8 cellular contexts compared by ENCODE assay signal in the genomic region with DNA sequence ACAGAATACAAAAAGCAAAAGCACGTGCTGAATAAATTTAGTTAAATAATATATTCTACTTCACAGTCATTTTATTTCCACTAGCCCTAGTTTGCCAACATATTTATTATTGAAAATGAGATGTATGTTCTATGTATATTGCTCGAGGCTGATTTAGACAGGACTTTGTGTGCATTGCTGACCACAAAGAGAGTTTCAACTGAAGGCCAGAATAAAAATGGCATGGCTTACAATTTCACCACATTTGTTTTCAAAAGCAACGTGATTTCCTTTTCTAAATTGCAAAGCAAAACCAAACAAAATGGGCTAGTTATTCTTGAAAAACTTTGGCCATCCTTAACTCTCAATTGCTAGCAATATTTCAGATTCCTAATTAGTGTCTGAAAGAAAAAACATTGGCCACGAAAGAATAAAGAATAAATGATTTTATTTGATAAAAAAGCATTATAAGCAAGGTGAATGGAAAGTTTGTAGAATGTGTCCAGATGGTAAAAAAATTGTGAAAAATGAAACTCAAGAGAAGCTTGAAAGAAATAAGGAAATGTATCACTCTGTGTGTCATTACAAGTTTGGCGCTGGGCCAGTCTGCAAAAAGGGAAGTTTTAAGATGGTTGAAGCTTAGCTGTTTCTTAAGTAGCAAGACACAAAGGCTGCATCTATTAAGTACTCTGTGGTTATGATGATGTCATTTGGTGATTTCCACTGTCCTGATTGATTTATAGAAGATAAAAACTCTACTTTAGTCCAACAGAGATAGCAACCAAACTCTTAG.
A peak's percentile ranks its signal among the peaks of the same experiment; 100 is the strongest.
DNase-seq lines count a peak whose midpoint lies in the region; ATAC-seq lines count a peak whose summit lies in the region.

No MANE protein-coding gene starts in this region.

- intact Hi-C loops in Right ventricle myocardium superior (cut with DNase I) = no loop called here

- DNase-seq in AML-193 (lab: John Stamatoyannopoulos, UW) (peak; percentile 89 to 94), SIG-M5 treated with dmso at 0.1 percent for 504 hours (lab: John Stamatoyannopoulos, UW; ENCODE audit: unreplicated experiment) (peak; percentile 88), Right ventricle myocardium superior (peak; percentile 71), COLO668 (lab: John Stamatoyannopoulos, UW; ENCODE audit: unreplicated experiment) (no peak), DMS79 (lab: John Stamatoyannopoulos, UW) (no peak)
- DNase-seq in stimulated activated CD8-positive, alpha-beta memory T cell treated with anti-CD3 and anti-CD28 coated beads, Interleukin-15, amount 100 ng/mL, for 24 hours (ENCODE audit: low read depth) = peak; percentile 14

- ATAC-seq in GM19035 (IDR thresholded peaks at IDR 0.05; ENCODE audit: unreplicated experiment) (peak; percentile 97), HG03108 (IDR thresholded peaks at IDR 0.05; ENCODE audit: unreplicated experiment) (peak; percentile 93), Right ventricle myocardium superior (ENCODE audit: poor library complexity) (peak; percentile 58)

Comparison
In these comparisons a context has a peak if more than half of its experiments do, and no peak if none do; other contexts are left out.
1. DNase-seq: peak in AML-193 (2 of 2), SIG-M5 treated with dmso at 0.1 percent for 504 hours (single experiment), Right ventricle myocardium superior (single experiment) and stimulated activated CD8-positive, alpha-beta memory T cell treated with anti-CD3 and anti-CD28 coated beads, Interleukin-15, amount 100 ng/mL, for 24 hours (single experiment); none in COLO668 (single experiment) and DMS79 (single experiment).
2. Peak in every context shown above with its lines, with median percentiles within 50 percentile points of each other: ATAC-seq.